Comparison of ENCODE assay signal across 1 cellular context in the genomic region with DNA sequence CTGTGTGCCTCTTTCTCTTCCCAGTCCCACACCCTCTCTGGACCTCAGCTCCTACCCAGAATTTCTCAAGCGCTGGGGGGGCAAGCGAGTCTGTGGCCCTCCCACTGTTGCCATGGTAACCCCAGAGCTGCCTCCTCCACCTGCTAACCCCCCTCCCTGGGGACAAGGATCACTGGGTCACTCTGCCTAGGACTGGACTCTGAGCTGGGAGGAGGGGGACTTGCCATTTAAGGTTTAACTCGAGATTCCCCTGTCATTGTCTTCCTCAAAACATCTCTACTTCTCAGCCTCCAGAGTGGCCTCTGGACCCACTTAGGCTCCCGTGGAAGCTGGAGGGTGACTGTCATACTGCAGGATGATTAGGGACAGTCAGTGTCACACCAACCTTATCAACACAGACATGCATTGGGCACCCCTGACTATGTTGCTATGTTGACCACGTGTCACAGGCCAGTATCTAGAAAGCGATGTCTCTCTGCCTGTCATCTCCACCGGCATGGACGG.
TF ChIP-seq lines count a peak whose summit lies in the region.

No MANE protein-coding gene starts in this region.

TF ChIP-seq in HepG2, 621 proteins besides CTCF, POLR2A, EP300 and RAD21 (continued from another document):
- TF ChIP-seq, protein P1, sequence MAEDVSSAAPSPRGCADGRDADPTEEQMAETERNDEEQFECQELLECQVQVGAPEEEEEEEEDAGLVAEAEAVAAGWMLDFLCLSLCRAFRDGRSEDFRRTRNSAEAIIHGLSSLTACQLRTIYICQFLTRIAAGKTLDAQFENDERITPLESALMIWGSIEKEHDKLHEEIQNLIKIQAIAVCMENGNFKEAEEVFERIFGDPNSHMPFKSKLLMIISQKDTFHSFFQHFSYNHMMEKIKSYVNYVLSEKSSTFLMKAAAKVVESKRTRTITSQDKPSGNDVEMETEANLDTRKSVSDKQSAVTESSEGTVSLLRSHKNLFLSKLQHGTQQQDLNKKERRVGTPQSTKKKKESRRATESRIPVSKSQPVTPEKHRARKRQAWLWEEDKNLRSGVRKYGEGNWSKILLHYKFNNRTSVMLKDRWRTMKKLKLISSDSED (CRISPR knock-in tag; IDR thresholded peaks at IDR 0.05): no peak
- TF ChIP-seq, protein P2, sequence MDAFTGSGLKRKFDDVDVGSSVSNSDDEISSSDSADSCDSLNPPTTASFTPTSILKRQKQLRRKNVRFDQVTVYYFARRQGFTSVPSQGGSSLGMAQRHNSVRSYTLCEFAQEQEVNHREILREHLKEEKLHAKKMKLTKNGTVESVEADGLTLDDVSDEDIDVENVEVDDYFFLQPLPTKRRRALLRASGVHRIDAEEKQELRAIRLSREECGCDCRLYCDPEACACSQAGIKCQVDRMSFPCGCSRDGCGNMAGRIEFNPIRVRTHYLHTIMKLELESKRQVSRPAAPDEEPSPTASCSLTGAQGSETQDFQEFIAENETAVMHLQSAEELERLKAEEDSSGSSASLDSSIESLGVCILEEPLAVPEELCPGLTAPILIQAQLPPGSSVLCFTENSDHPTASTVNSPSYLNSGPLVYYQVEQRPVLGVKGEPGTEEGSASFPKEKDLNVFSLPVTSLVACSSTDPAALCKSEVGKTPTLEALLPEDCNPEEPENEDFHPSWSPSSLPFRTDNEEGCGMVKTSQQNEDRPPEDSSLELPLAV (CRISPR knock-in tag; conservative IDR thresholded peaks at IDR 0.05; ENCODE audit: low read depth): no peak
- TF ChIP-seq ZFP90 (CRISPR knock-in tag; IDR thresholded peaks at IDR 0.05; ENCODE audit: borderline replicate concordance): no peak
- TF ChIP-seq PHF21A (CRISPR knock-in tag; IDR thresholded peaks at IDR 0.05): no peak
- TF ChIP-seq PTBP1 (IDR thresholded peaks at IDR 0.05; ENCODE audit: low read depth, low read length, poor library complexity, severe bottlenecking): no peak
- no peak for TF ChIP-seq NFE2 (CRISPR knock-in tag; IDR thresholded peaks at IDR 0.05)
- no peak for TF ChIP-seq YEATS2 (CRISPR knock-in tag; IDR thresholded peaks at IDR 0.05; ENCODE audit: borderline replicate concordance)
- TF ChIP-seq, protein P3, sequence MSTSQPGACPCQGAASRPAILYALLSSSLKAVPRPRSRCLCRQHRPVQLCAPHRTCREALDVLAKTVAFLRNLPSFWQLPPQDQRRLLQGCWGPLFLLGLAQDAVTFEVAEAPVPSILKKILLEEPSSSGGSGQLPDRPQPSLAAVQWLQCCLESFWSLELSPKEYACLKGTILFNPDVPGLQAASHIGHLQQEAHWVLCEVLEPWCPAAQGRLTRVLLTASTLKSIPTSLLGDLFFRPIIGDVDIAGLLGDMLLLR (CRISPR knock-in tag; IDR thresholded peaks at IDR 0.05): no peak
- TF ChIP-seq HNRNPLL (IDR thresholded peaks at IDR 0.05; ENCODE audit: low read depth, low read length, poor library complexity, severe bottlenecking): no peak
- TF ChIP-seq HOXA7 (CRISPR knock-in tag; IDR thresholded peaks at IDR 0.05): no peak
- TF ChIP-seq MYC (CRISPR knock-in tag; IDR thresholded peaks at IDR 0.05; ENCODE audit: borderline replicate concordance): no peak; the same call in none of the 2 replicates
- TF ChIP-seq, protein P4, sequence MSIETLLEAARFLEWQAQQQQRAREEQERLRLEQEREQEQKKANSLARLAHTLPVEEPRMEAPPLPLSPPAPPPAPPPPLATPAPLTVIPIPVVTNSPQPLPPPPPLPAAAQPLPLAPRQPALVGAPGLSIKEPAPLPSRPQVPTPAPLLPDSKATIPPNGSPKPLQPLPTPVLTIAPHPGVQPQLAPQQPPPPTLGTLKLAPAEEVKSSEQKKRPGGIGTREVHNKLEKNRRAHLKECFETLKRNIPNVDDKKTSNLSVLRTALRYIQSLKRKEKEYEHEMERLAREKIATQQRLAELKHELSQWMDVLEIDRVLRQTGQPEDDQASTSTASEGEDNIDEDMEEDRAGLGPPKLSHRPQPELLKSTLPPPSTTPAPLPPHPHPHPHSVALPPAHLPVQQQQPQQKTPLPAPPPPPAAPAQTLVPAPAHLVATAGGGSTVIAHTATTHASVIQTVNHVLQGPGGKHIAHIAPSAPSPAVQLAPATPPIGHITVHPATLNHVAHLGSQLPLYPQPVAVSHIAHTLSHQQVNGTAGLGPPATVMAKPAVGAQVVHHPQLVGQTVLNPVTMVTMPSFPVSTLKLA (IDR thresholded peaks at IDR 0.05): peak; percentile 78
